In the genomic region with DNA sequence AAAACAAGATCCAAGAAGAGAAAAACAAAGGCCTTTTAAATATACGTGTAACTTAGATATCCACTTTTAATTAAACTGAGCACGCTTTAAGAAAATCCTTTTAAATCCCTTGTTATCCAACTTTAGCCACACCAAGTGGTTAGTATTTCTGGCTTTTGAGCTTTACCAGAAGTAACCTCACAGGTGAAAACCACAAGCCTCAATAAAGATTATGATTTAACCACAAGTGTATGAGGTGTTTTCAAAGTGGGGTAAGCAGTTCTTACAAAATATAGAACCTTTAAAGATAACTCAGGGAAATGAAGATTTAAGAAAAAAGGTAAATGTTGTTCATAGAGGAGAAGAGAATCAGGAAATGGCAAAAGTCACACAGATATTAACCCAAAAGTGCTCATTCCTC, we compare ENCODE assay signal across 24 cellular contexts. TPM values are rescaled to one million over a fixed set of nuclear protein-coding genes. Genes with fewer than 3 reads are reported as not detected.
DNase-seq lines count a peak whose midpoint lies in the region; ATAC-seq, FAIRE-seq and TF ChIP-seq lines count a peak whose summit lies in the region.
"Had no signal": no experiment of that assay in that cellular context is flagged by ENCODE, and none has a peak within 500 bp of the region (broad histone marks: within the 10 kb centered on the region; RNA-seq: fewer than 3 reads in every experiment).

No MANE protein-coding gene starts in this region.

- H3K4me1 Mint-ChIP-seq in T-helper 1 cell treated with Interleukin-12 subunit alpha and Interleukin-12 subunit beta and Interleukin-4 antibody, amounts not matched to agents 30 μg/mL and 1 μg/mL, for 36 hours (ENCODE audit: low read depth) = peaks cover 7% of the 10 kb centered on the region
- H3K4me1 Mint-ChIP-seq: GM23338 had no signal

- TF ChIP-seq CTCF in GM12878 (IDR thresholded peaks at IDR 0.05 in 2 of 3, conservative IDR thresholded peaks at IDR 0.05 in 1 of 3; ENCODE audit: control insufficient read depth in 2 of 3, extremely low read depth in 1 of 3, insufficient read depth in 1 of 3, low read depth in 3 of 3, low read length in 3 of 3) (no peak), GM10266 (IDR thresholded peaks at IDR 0.05; ENCODE audit: control insufficient read depth, insufficient read depth, low read depth, missing control alignments) (no peak)

- no peak for FAIRE-seq in GM12878 (lab: Jason Lieb, UNC)
- FAIRE-seq: A549, GM12892, GM18507, H54, HTR-8/SVneo had no signal

- in situ Hi-C loops in GM12878 (cut with MboI) = no loop called here

- CTCF ChIA-PET in GM12878 (lab: Yijun Ruan, JAX) = no interaction called here

- H3K9me3 Mint-ChIP-seq in T-helper 1 cell treated with Interleukin-12 subunit alpha and Interleukin-12 subunit beta and Interleukin-4 antibody, amounts not matched to agents 30 μg/mL and 1 μg/mL, for 36 hours = peaks cover 34% of the 10 kb centered on the region

- no peaks in the 10 kb centered on the region for H3K36me3 ChIP-seq in GM12878 (ENCODE audit: control insufficient read depth in 2 of 2, insufficient read depth in 2 of 2, low read length in 1 of 2)

- peaks cover 20% of the 10 kb centered on the region; the same call in 2 of the 3 replicates for H3K9me3 ChIP-seq in GM12878 (replicated peaks; ENCODE audit: control insufficient read depth, insufficient read depth, low read length)

- no peaks in the 10 kb centered on the region for H3K79me2 ChIP-seq in GM12878 (ENCODE audit: control insufficient read depth, insufficient read depth, low read length)

- WGBS in GM12878 (ENCODE audit: insufficient coverage, insufficient replicate concordance, low lambda C conversion rate, missing lambda C conversion rate) = 89% methylated on average over 2 of the region's 2 CpGs

- RAD21 ChIA-PET in GM12878 (lab: Charles Lee; ENCODE audit: unreplicated experiment) = no interaction called here

- H4K20me1 ChIP-seq in GM12878 (ENCODE audit: control insufficient read depth, insufficient read depth) = no peaks in the 10 kb centered on the region

- H3K27ac ChIP-seq in GM12878 (ENCODE audit: control insufficient read depth, insufficient read depth) = no peak overlapping the region
- H3K27ac ChIP-seq: 22Rv1, A549, C4-2B, HL-60 had no signal

- TF ChIP-seq POLR2A in GM12878 (IDR thresholded peaks at IDR 0.05; ENCODE audit: low read depth, low read length) = no peak

- H3K27ac Mint-ChIP-seq in T-helper 1 cell treated with Interleukin-12 subunit alpha and Interleukin-12 subunit beta and Interleukin-4 antibody, amounts not matched to agents 30 μg/mL and 1 μg/mL, for 36 hours = peak overlapping the region; percentile 27
- H3K27ac Mint-ChIP-seq: CD4-positive, alpha-beta T cell; GM23338 had no signal

- DNase-seq in T-helper 1 cell (no peak), HT-29 (ENCODE audit: low spot score) (peak; percentile 30), NCI-H226 (peak; percentile 19), GM12878 (ENCODE audit: low read depth, low spot score) (no peak), NCI-H2029 (lab: John Stamatoyannopoulos, UW) (no peak), GM10266 (ENCODE audit: extremely low spot score) (no peak), kidney glomerular epithelial cell (lab: John Stamatoyannopoulos, UW) (no peak)
- DNase-seq: AML-193; Caco-2; CD4-positive, alpha-beta T cell; DMS79 treated with DMSO at 0.1 percent for 48 hours; EL; HCEC 1CT; IMR-90 had no signal

- no peaks in the 10 kb centered on the region for H3K27me3 ChIP-seq in GM12878 (replicated peaks in 1 of 2; ENCODE audit: control insufficient read depth in 2 of 2, insufficient read depth in 2 of 2, low read length in 1 of 2)

- no peak overlapping the region for H3K4me3 ChIP-seq in GM12878
- H3K4me3 ChIP-seq: A549, GM23338 had no signal

- H3K27me3 Mint-ChIP-seq in T-helper 1 cell treated with Interleukin-12 subunit alpha and Interleukin-12 subunit beta and Interleukin-4 antibody, amounts not matched to agents 30 μg/mL and 1 μg/mL, for 36 hours (ENCODE audit: low read depth) = no peaks in the 10 kb centered on the region
- H3K27me3 Mint-ChIP-seq: CD4-positive, alpha-beta T cell had no signal

- no peak overlapping the region for H3K9ac ChIP-seq in GM12878 (ENCODE audit: control insufficient read depth, insufficient read depth, low read length)

- no peak for TF ChIP-seq EP300 in GM12878 (IDR thresholded peaks at IDR 0.05; ENCODE audit: borderline replicate concordance in 1 of 2, control insufficient read depth in 1 of 2, low read depth in 2 of 2, low read length in 2 of 2)

- no TSS peak for BruUV-seq in GM12878 (replicated peaks; lab: Mats Ljungman, UMichigan)

- intact Hi-C loops in GM12878 (cut with micrococcal nuclease; ENCODE audit: unreplicated experiment) = no loop called here

- H3K36me3 Mint-ChIP-seq in T-helper 1 cell treated with Interleukin-12 subunit alpha and Interleukin-12 subunit beta and Interleukin-4 antibody, amounts not matched to agents 30 μg/mL and 1 μg/mL, for 36 hours (ENCODE audit: low read depth) = no peaks in the 10 kb centered on the region

- ATAC-seq in GM12878 = no peak
- ATAC-seq: A549, GM23338 had no signal

- H2AFZ ChIP-seq in GM12878 (ENCODE audit: control insufficient read depth, low read depth, low read length) = no peak overlapping the region
- H2AFZ ChIP-seq: GM23338 had no signal

- POLR2A ChIA-PET in GM12878 (lab: Charles Lee) = no interaction called here

- no peak for TF ChIP-seq RAD21 in GM12878 (IDR thresholded peaks at IDR 0.05; ENCODE audit: insufficient read depth, low read depth, low read length)

- no peak overlapping the region for H3K4me2 ChIP-seq in GM12878 (ENCODE audit: control insufficient read depth, insufficient read depth)
- H3K4me2 ChIP-seq: A549, GM23338 had no signal

- H3K4me1 ChIP-seq in GM12878 (ENCODE audit: control insufficient read depth, insufficient read depth, low read length) = no peaks in the 10 kb centered on the region; the same call in 1 of the 2 replicates
- H3K4me1 ChIP-seq: A549 had no signal

- no peak overlapping the region for H3K4me3 Mint-ChIP-seq in T-helper 1 cell treated with Interleukin-12 subunit alpha and Interleukin-12 subunit beta and Interleukin-4 antibody, amounts not matched to agents 30 μg/mL and 1 μg/mL, for 36 hours
- H3K4me3 Mint-ChIP-seq: CD4-positive, alpha-beta T cell; GM23338 had no signal

- SMC1A ChIA-PET in GM12878 (lab: Charles Lee; ENCODE audit: uncharacterized antibody, unreplicated experiment) = interaction anchor here (1.0 kb wide), 1 partner anchor 11 kb away, joined by 3 read pairs; no protein-coding TSS in a partner anchor

TF ChIP-seq in GM12878, 131 proteins besides CTCF, POLR2A, EP300 and RAD21:
- no peak for TF ChIP-seq ATF7 (IDR thresholded peaks at IDR 0.05; ENCODE audit: low read depth)
- TF ChIP-seq RUNX3 (IDR thresholded peaks at IDR 0.05; ENCODE audit: low read length) = peak; percentile 65
- no peak for TF ChIP-seq CBFB (IDR thresholded peaks at IDR 0.05; ENCODE audit: low read depth)
TF ChIP-seq in GM12878: peak in this region for 1.

RNA-seq across cellular contexts. Expression of gene CDCA7, which starts 58.4 kb away (rescaled TPM):
- total RNA-seq in HT-29 (2014; rRNA removed; shearing (Covaris generic)) = 48.2 and 55.4 TPM in 2 replicates
- 38.0 and 38.4 TPM in 2 replicates for total RNA-seq in GM12878 (2013; cell fraction: nucleolus; rRNA removed)
- 31.2 and 33.9 TPM in 2 replicates for total RNA-seq in GM12878 (2014; rRNA removed)
- total RNA-seq in GM12878 (2014; rRNA removed; fragmentation: Illumina TruSeq; extraction: Trizol) = 26.3 and 27.3 TPM in 2 replicates
- total RNA-seq in GM12878 (2021) = 41.0 and 42.5 TPM in 2 replicates
- polyA plus RNA-seq in GM12878 (2011; ENCODE audit: low read depth) = 15.7 TPM
- polyA plus RNA-seq in GM12878 (2011; rRNA removed) = 40.6 and 43.4 TPM in 2 replicates
- polyA plus RNA-seq in GM12878 (2011; cell fraction: cytosol; rRNA removed) = 25.2 and 25.4 TPM in 2 replicates
- polyA plus RNA-seq in GM12878 (2011; cell fraction: nucleus; rRNA removed) = 73.1 and 74.0 TPM in 2 replicates
- polyA plus RNA-seq in GM12878 (2012) = 20.8 and 27.1 TPM in 2 replicates
- polyA plus RNA-seq in GM12878 (2014; fragmentation: Illumina TruSeq; extraction: Trizol) = 50.7 and 51.7 TPM in 2 replicates
- 10 to 100 TPM; 23.5 to 26.4 TPM for polyA plus RNA-seq in GM12878 (2014; fragmentation: Nextera tagmentation; extraction: Ambion mirVana)
- polyA plus RNA-seq in GM12878 (2014; rRNA removed) = 44.0 and 47.3 TPM in 2 replicates
- polyA plus RNA-seq in GM12878 (2016; fragmentation: Nextera tagmentation; extraction: Ambion mirVana) = 10 to 100 TPM; 68.1 to 71.3 TPM
- 12.1 and 18.8 TPM in 2 replicates for polyA minus RNA-seq in GM12878 (2011; rRNA and poly(A)+ RNA removed)
- polyA minus RNA-seq in GM12878 (2011; cell fraction: cytosol; rRNA and poly(A)+ RNA removed) = 8.0 and 9.1 TPM in 2 replicates
- 7.0 and 10.0 TPM in 2 replicates for polyA minus RNA-seq in GM12878 (2011; cell fraction: nucleus; rRNA and poly(A)+ RNA removed)

Comparison
In these comparisons a context has a peak if more than half of its experiments do, and no peak if none do; other contexts are left out.
1. DNase-seq: peak in HT-29 (single experiment) and NCI-H226 (single experiment); none in T-helper 1 cell (0 of 5), GM12878 (single experiment), NCI-H2029 (single experiment), GM10266 (single experiment) and kidney glomerular epithelial cell (single experiment).